ENCODE assay signal across 14 cellular contexts in genomic region chr14:52550661-52551060, GRCh38. TPM values are rescaled to one million over a fixed set of nuclear protein-coding genes. Genes with fewer than 3 reads are reported as not detected.
DNase-seq lines count a peak whose midpoint lies in the region; ATAC-seq and TF ChIP-seq lines count a peak whose summit lies in the region.
"Had no signal": no experiment of that assay in that cellular context is flagged by ENCODE, and none has a peak within 500 bp of the region (broad histone marks: within the 10 kb centered on the region; RNA-seq: fewer than 3 reads in every experiment).

No MANE protein-coding gene starts in this region.

- ATAC-seq in GM23338 (no peak), GM19397 (IDR thresholded peaks at IDR 0.05; ENCODE audit: unreplicated experiment) (no peak), HG02981 (IDR thresholded peaks at IDR 0.05; ENCODE audit: unreplicated experiment) (no peak)
- ATAC-seq in naive thymus-derived CD8-positive, alpha-beta T cell: no peak

- TF ChIP-seq CTCF in GM23338 (conservative IDR thresholded peaks at IDR 0.05; ENCODE audit: low read depth in 2 of 2) (no peak), left ventricle myocardium inferior (IDR thresholded peaks at IDR 0.05; ENCODE audit: borderline replicate concordance) (no peak)

- DNase-seq in GM23338 (ENCODE audit: low spot score) (no peak), NCI-H510A (lab: John Stamatoyannopoulos, UW) (no peak), left ventricle myocardium inferior (no peak)
- no peak for DNase-seq in naive thymus-derived CD8-positive, alpha-beta T cell
- DNase-seq: activated CD4-positive, CD25-positive, alpha-beta regulatory T cell treated with anti-CD3 and anti-CD28 coated beads, Interleukin-2, amount 50 U/mL, for 72 hours; NCI-H2171; stimulated activated naive CD4-positive, alpha-beta T cell had no signal

- peaks cover 27 to 41% (median 36%) of the 10 kb centered on the region in 10 experiments for H3K4me1 ChIP-seq in BLaER1 treated with 17β-estradiol and CSF1 and Interleukin-3, amounts not matched to agents 10 nM and 100 nM
- H3K4me1 ChIP-seq in GM23338 (ENCODE audit: insufficient read depth) (peaks cover 21% of the 10 kb centered on the region; the same call in 1 of the 2 replicates), left ventricle myocardium inferior (peaks cover 57% of the 10 kb centered on the region)

- peak overlapping the region in 8 of 10 experiments; percentile 73 to 85 (median 80); a peak in 13 of 20 replicates for H3K4me3 ChIP-seq in BLaER1 treated with 17β-estradiol and CSF1 and Interleukin-3, amounts not matched to agents 10 nM and 100 nM
- H3K4me3 ChIP-seq in GM23338: peak overlapping the region; percentile 91; the same call in 1 of the 2 replicates
- H3K4me3 ChIP-seq in left ventricle myocardium inferior: no peak overlapping the region

- peak overlapping the region in 5 of 11 experiments; percentile 19 to 79 (median 74); a peak in 3 of 22 replicates for H3K27ac ChIP-seq in BLaER1 treated with 17β-estradiol and CSF1 and Interleukin-3, amounts not matched to agents 10 nM and 100 nM
- no peak overlapping the region for H3K27ac ChIP-seq in GM23338 (ENCODE audit: low read depth)
- H3K27ac ChIP-seq in left ventricle myocardium inferior (replicated peaks): no peak overlapping the region
- H3K27ac ChIP-seq: epithelial cell of prostate had no signal

- H3K4me2 ChIP-seq in BLaER1 treated with 17β-estradiol and CSF1 and Interleukin-3, amounts not matched to agents 10 nM and 100 nM: peak overlapping the region; percentile 72 to 98 (median 88)
- peak overlapping the region; percentile 93 for H3K4me2 ChIP-seq in GM23338

- H3K27ac Mint-ChIP-seq in GM23338: no peak overlapping the region
- H3K27ac Mint-ChIP-seq in activated naive CD8-positive, alpha-beta T cell: no peak overlapping the region
- H3K27ac Mint-ChIP-seq in naive thymus-derived CD8-positive, alpha-beta T cell: peak overlapping the region in 8 of 10 donors; percentile 31 to 96 (median 64)

- H4K20me1 ChIP-seq in BLaER1 treated with 17β-estradiol and CSF1 and Interleukin-3, amounts not matched to agents 10 nM and 100 nM: peaks cover 0 to 7% (median 0%) of the 10 kb centered on the region in 11 experiments; a peak in 3 of 22 replicates
- H4K20me1 ChIP-seq in GM23338 (replicated peaks; ENCODE audit: insufficient read depth): peaks cover 2% of the 10 kb centered on the region; the same call in 1 of the 2 replicates

- POLR2A ChIA-PET in naive thymus-derived CD8-positive, alpha-beta T cell (lab: Charles Lee): interaction anchor here (0.6 kb wide), 1 partner anchor 96 kb away, joined by 6 read pairs; no protein-coding TSS in a partner anchor

- no peaks in the 10 kb centered on the region for H3K9me3 ChIP-seq in BLaER1 treated with 17β-estradiol and CSF1 and Interleukin-3, amounts not matched to agents 10 nM and 100 nM (replicated peaks in 1 of 11)
- H3K9me3 ChIP-seq in left ventricle myocardium inferior (replicated peaks): no peaks in the 10 kb centered on the region
- H3K9me3 ChIP-seq: ascending aorta, neutrophil had no signal

- H3K4me1 Mint-ChIP-seq in GM23338: peaks cover 21% of the 10 kb centered on the region
- peaks cover 32% of the 10 kb centered on the region for H3K4me1 Mint-ChIP-seq in activated naive CD8-positive, alpha-beta T cell (ENCODE audit: low read depth)
- H3K4me1 Mint-ChIP-seq in naive thymus-derived CD8-positive, alpha-beta T cell: peaks cover 24 to 60% (median 34%) of the 10 kb centered on the region in 4 donors

- H3K9me3 Mint-ChIP-seq in GM23338: no peaks in the 10 kb centered on the region; the same call in 2 of the 3 replicates
- H3K9me3 Mint-ChIP-seq in activated naive CD8-positive, alpha-beta T cell (ENCODE audit: low read depth): no peaks in the 10 kb centered on the region
- no peaks in the 10 kb centered on the region for H3K9me3 Mint-ChIP-seq in naive thymus-derived CD8-positive, alpha-beta T cell

- H3K36me3 Mint-ChIP-seq in GM23338 (ENCODE audit: low read depth): no peaks in the 10 kb centered on the region; the same call in 2 of the 3 replicates
- H3K36me3 Mint-ChIP-seq in activated naive CD8-positive, alpha-beta T cell: peaks cover 6% of the 10 kb centered on the region
- H3K36me3 Mint-ChIP-seq in naive thymus-derived CD8-positive, alpha-beta T cell: peaks cover 0 to 9% (median 0%) of the 10 kb centered on the region in 3 donors

- peak overlapping the region; percentile 85 for H3K4me3 Mint-ChIP-seq in GM23338
- H3K4me3 Mint-ChIP-seq in activated naive CD8-positive, alpha-beta T cell: peak overlapping the region; percentile 89
- H3K4me3 Mint-ChIP-seq in naive thymus-derived CD8-positive, alpha-beta T cell: peak overlapping the region; percentile 85 to 100 (median 92)

- peaks cover 0 to 16% (median 0%) of the 10 kb centered on the region in 11 experiments; a peak in 3 of 22 replicates for H3K36me3 ChIP-seq in BLaER1 treated with 17β-estradiol and CSF1 and Interleukin-3, amounts not matched to agents 10 nM and 100 nM
- no peaks in the 10 kb centered on the region for H3K36me3 ChIP-seq in GM23338 (ENCODE audit: insufficient read depth)
- H3K36me3 ChIP-seq in left ventricle myocardium inferior: no peaks in the 10 kb centered on the region
- H3K36me3 ChIP-seq: ascending aorta, neutrophil had no signal

- peak overlapping the region in 9 of 11 experiments; percentile 80 to 85 (median 83); a peak in 16 of 22 replicates for H3K9ac ChIP-seq in BLaER1 treated with 17β-estradiol and CSF1 and Interleukin-3, amounts not matched to agents 10 nM and 100 nM

- H3K27me3 ChIP-seq in BLaER1 treated with 17β-estradiol and CSF1 and Interleukin-3, amounts not matched to agents 10 nM and 100 nM: no peaks in the 10 kb centered on the region
- peaks cover 17% of the 10 kb centered on the region for H3K27me3 ChIP-seq in GM23338 (ENCODE audit: insufficient read depth)
- no peaks in the 10 kb centered on the region for H3K27me3 ChIP-seq in left ventricle myocardium inferior (ENCODE audit: low read depth)
- H3K27me3 ChIP-seq: ascending aorta had no signal

- peaks cover 5% of the 10 kb centered on the region for H3K27me3 Mint-ChIP-seq in GM23338 (ENCODE audit: insufficient read depth, low read depth, poor library complexity)
- peaks cover 4% of the 10 kb centered on the region for H3K27me3 Mint-ChIP-seq in activated naive CD8-positive, alpha-beta T cell
- H3K27me3 Mint-ChIP-seq in naive thymus-derived CD8-positive, alpha-beta T cell: peaks cover 0 to 6% (median 0%) of the 10 kb centered on the region in 5 donors

- H3K79me2 ChIP-seq in GM23338 (replicated peaks; ENCODE audit: insufficient read depth): peaks cover 22% of the 10 kb centered on the region

- no peak overlapping the region for H2AFZ ChIP-seq in GM23338

- intact Hi-C loops in left ventricle myocardium inferior (cut with micrococcal nuclease): no loop called here

- no peaks in the 10 kb centered on the region for H3K9me2 ChIP-seq in GM23338 (ENCODE audit: insufficient read depth)

- H3F3A ChIP-seq in GM23338 (replicated peaks; ENCODE audit: low read depth): no peaks in the 10 kb centered on the region

TF ChIP-seq in GM23338, 12 proteins besides CTCF, POLR2A, EP300 and RAD21 (continues in another document):
- no peak for TF ChIP-seq NANOG (IDR thresholded peaks at IDR 0.05; ENCODE audit: borderline replicate concordance)
- no peak for TF ChIP-seq EZH2phosphoT487 (IDR thresholded peaks at IDR 0.05; ENCODE audit: unreplicated experiment)
- no peak for TF ChIP-seq ZNF331 (CRISPR knock-in tag; IDR thresholded peaks at IDR 0.05; ENCODE audit: low read depth)
- TF ChIP-seq POLR2AphosphoS5 (IDR thresholded peaks at IDR 0.05; ENCODE audit: low read depth): no peak

RNA-seq across cellular contexts. Expression of gene TXNDC16, which starts 1.6 kb away (rescaled TPM):
- 13.3 and 13.6 TPM in 2 replicates for total RNA-seq in GM23338 (2014; rRNA removed; shearing (Covaris generic))
- polyA plus RNA-seq in GM23338 (2016; fragmentation: Nextera tagmentation; extraction: Ambion mirVana): 14.0 and 14.6 TPM in 2 replicates
- 1 to 10 TPM; 7.1 to 9.2 TPM for total RNA-seq in naive thymus-derived CD8-positive, alpha-beta T cell
- polyA plus RNA-seq in naive thymus-derived CD8-positive, alpha-beta T cell: 1 to 10 TPM; 1.6 to 2.2 (median 2.0) TPM
- total RNA-seq in left ventricle myocardium inferior: 3.6 TPM

RNA-seq across cellular contexts. Expression of gene GPR137C, which starts 2.0 kb away (rescaled TPM):
- 3.3 and 5.2 TPM in 2 replicates for total RNA-seq in GM23338 (2014; rRNA removed; shearing (Covaris generic))
- 2.2 and 2.4 TPM in 2 replicates for polyA plus RNA-seq in GM23338 (2016; fragmentation: Nextera tagmentation; extraction: Ambion mirVana)
- under 1 TPM; 0.16 to 0.18 TPM for total RNA-seq in naive thymus-derived CD8-positive, alpha-beta T cell
- polyA plus RNA-seq in naive thymus-derived CD8-positive, alpha-beta T cell: not detected
- total RNA-seq in left ventricle myocardium inferior: 1.2 TPM
- total RNA-seq: ascending aorta had no signal

Comparison
In these comparisons a context has a peak if more than half of its experiments do, and no peak if none do; other contexts are left out.
1. H3K27ac Mint-ChIP-seq: peak in naive thymus-derived CD8-positive, alpha-beta T cell (8 of 10); none in GM23338 (single experiment) and activated naive CD8-positive, alpha-beta T cell (single experiment).
2. Peak in every context shown above with its lines, with median percentiles within 50 percentile points of each other: H3K4me3 Mint-ChIP-seq.